In the genomic region with DNA sequence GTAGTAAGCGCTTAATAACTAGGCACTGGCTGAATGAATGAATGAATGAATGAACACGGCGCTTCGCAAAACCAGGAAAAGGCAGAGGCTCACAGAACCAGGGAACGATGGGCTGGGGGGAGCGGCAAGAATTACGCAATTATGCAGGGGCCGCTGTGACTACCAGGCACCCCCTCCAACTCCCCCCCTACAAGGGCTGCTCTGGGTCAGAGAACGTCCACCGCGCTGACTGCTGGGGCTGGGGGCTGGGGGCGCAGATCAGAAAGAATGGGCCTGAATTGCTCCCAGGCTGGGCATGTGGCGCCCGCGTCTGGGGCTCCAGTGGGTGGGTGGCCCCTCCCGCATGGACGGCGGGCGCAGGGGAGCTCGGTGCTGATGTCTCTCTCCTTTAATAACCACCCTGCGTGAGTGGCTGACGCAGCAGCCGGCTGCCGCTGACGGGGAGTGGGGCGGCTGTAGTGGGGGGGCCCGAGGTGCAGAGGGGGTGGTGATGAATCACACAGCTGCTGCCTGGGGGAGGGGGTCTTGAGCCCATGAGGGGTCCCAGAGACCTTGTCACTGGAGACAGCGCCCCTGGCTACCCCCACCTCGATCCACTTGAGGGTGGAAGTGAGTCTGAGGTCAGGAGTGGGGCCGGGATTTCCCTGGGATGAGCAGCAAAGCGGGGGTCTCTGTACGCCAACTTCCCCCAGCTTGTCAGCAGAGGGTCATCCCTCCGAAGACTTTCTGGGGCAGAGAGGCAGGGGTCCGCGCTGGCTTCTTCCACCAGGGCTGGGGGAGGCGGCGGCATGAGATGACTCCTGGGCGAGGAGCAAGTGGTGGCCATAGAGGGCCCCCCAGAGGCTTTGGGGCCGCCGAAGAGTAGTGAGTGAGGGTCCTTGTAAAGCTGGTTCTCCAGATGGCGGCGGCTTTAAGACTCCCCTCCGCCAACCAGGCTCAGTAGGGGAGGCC, we compare ENCODE assay signal across 8 cellular contexts. TPM values are rescaled to one million over a fixed set of nuclear protein-coding genes. Genes with fewer than 3 reads are reported as not detected.
A peak's percentile ranks its signal among the peaks of the same experiment; 100 is the strongest.
DNase-seq lines count a peak whose midpoint lies in the region; ATAC-seq, FAIRE-seq and TF ChIP-seq lines count a peak whose summit lies in the region.

No MANE protein-coding gene starts in this region.

- POLR2A ChIA-PET in GM12878 (lab: Charles Lee) = interaction anchor here (1.6 to 8.7 kb wide), 3 partner anchors 8 to 24 kb away, joined by 6 to 184 read pairs (median 15); partner anchors contain the start of genes ATP5F1D and FAM174C

- intact Hi-C loops in heart right ventricle (cut with DNase I) = loop anchor here in 9 of 10 donors (1.0 to 2.0 kb wide), 7 partner anchors 19 to 57 kb away; partner anchors contain the start of gene MIDN (in 3 of the 9)
- intact Hi-C loops in left cardiac atrium (cut with DNase I) = loop anchor here (1.0 to 2.0 kb wide), 2 partner anchors 23 to 25 kb away; no protein-coding TSS in a partner anchor
- intact Hi-C loops in GM12878 (cut with micrococcal nuclease; ENCODE audit: unreplicated experiment) = no loop called here

- SMC1A ChIA-PET in GM12878 (lab: Charles Lee; ENCODE audit: uncharacterized antibody, unreplicated experiment) = interaction anchor here (7.3 kb wide), 1 partner anchor 24 kb away, joined by 172 read pairs; the partner anchor contains the start of gene ATP5F1D

- H3K27ac ChIP-seq in heart right ventricle (peak overlapping the region in 9 of 10 donors; percentile 66 to 100 (median 97)), GM12878 (ENCODE audit: control insufficient read depth, insufficient read depth) (no peak overlapping the region), mesodermal cell (ENCODE audit: low read depth, low read length, severe bottlenecking) (no peak overlapping the region)

- no peak for TF ChIP-seq RAD21 in GM12878 (IDR thresholded peaks at IDR 0.05; ENCODE audit: insufficient read depth, low read depth, low read length)

- H3K4me1 ChIP-seq in heart right ventricle (peaks cover 50 to 78% (median 71%) of the 10 kb centered on the region in 9 donors), GM12878 (ENCODE audit: control insufficient read depth, insufficient read depth, low read length) (peaks cover 59% of the 10 kb centered on the region), mesodermal cell (ENCODE audit: control insufficient read depth, insufficient read depth, low read length, poor library complexity, severe bottlenecking) (peaks cover 70% of the 10 kb centered on the region)

- no peaks in the 10 kb centered on the region for H3K9me3 ChIP-seq in heart right ventricle
- H3K9me3 ChIP-seq in GM12878 (replicated peaks; ENCODE audit: control insufficient read depth, insufficient read depth, low read length) = no peaks in the 10 kb centered on the region
- H3K9me3 ChIP-seq in mesodermal cell (ENCODE audit: control insufficient read depth, low read length) = no peaks in the 10 kb centered on the region

- no peak for ATAC-seq in heart right ventricle
- ATAC-seq in left cardiac atrium = no peak
- no peak for ATAC-seq in GM12878
- ATAC-seq in HG03432 (IDR thresholded peaks at IDR 0.05; ENCODE audit: unreplicated experiment) = no peak
- ATAC-seq in GM18909 (IDR thresholded peaks at IDR 0.05; ENCODE audit: poor library complexity, unreplicated experiment) = no peak

- H3K4me3 ChIP-seq in heart right ventricle = peak overlapping the region in 6 of 10 donors; percentile 51 to 98 (median 64)
- H3K4me3 ChIP-seq in GM12878 = peak overlapping the region; percentile 53; the same call in 1 of the 2 replicates
- peak overlapping the region; percentile 50 for H3K4me3 ChIP-seq in mesodermal cell (ENCODE audit: extremely low read depth, insufficient read depth, low read length, poor library complexity, severe bottlenecking)

- no peaks in the 10 kb centered on the region for H3K27me3 ChIP-seq in heart right ventricle
- no peaks in the 10 kb centered on the region for H3K27me3 ChIP-seq in GM12878 (replicated peaks in 1 of 2; ENCODE audit: control insufficient read depth in 2 of 2, insufficient read depth in 2 of 2, low read length in 1 of 2)

- peak overlapping the region; percentile 92 for H3K4me2 ChIP-seq in GM12878 (ENCODE audit: control insufficient read depth, insufficient read depth)

- TF ChIP-seq CTCF in heart right ventricle (IDR thresholded peaks at IDR 0.05) = no peak
- no peak for TF ChIP-seq CTCF in GM12878 (IDR thresholded peaks at IDR 0.05 in 2 of 3, conservative IDR thresholded peaks at IDR 0.05 in 1 of 3; ENCODE audit: control insufficient read depth in 2 of 3, extremely low read depth in 1 of 3, insufficient read depth in 1 of 3, low read depth in 3 of 3, low read length in 3 of 3)

- peaks cover 0 to 24% (median 22%) of the 10 kb centered on the region in 9 donors for H3K36me3 ChIP-seq in heart right ventricle
- peaks cover 12 to 15% of the 10 kb centered on the region in 2 experiments for H3K36me3 ChIP-seq in GM12878 (ENCODE audit: control insufficient read depth in 2 of 2, insufficient read depth in 2 of 2, low read length in 1 of 2)
- peaks cover 30% of the 10 kb centered on the region for H3K36me3 ChIP-seq in mesodermal cell (ENCODE audit: control insufficient read depth, insufficient read depth, low read length)

- RAD21 ChIA-PET in GM12878 (lab: Charles Lee; ENCODE audit: unreplicated experiment) = interaction anchor here (1.8 to 5.1 kb wide), 3 partner anchors 9 to 23 kb away, joined by 6 to 336 read pairs (median 47); no protein-coding TSS in a partner anchor

- peaks cover 36% of the 10 kb centered on the region for H3K79me2 ChIP-seq in GM12878 (ENCODE audit: control insufficient read depth, insufficient read depth, low read length)

- WGBS in heart right ventricle, 2 donors = 34% methylated on average over 43 of the region's 43 CpGs
- whole genome bisulfite sequencing in GM12878 (ENCODE audit: insufficient coverage, insufficient replicate concordance, low lambda C conversion rate, missing lambda C conversion rate) = 34% methylated on average over 40 of the region's 43 CpGs
- WGBS in mesodermal cell (ENCODE audit: insufficient coverage in 2 of 2), 2 experiments = 32 to 38% methylated on average over 25 to 31 of the region's 43 CpGs

- in situ Hi-C loops in GM12878 (cut with MboI) = loop anchor here (10.0 kb wide), 1 partner anchor 817 kb away; no protein-coding TSS in a partner anchor

- H4K20me1 ChIP-seq in GM12878 (ENCODE audit: control insufficient read depth, insufficient read depth) = no peaks in the 10 kb centered on the region; the same call in 1 of the 2 replicates

- TF ChIP-seq POLR2A in GM12878 (IDR thresholded peaks at IDR 0.05; ENCODE audit: low read depth, low read length) = no peak

- no peak for TF ChIP-seq EP300 in GM12878 (IDR thresholded peaks at IDR 0.05; ENCODE audit: borderline replicate concordance in 1 of 2, control insufficient read depth in 1 of 2, low read depth in 2 of 2, low read length in 2 of 2)

- no TSS peak for BruUV-seq in GM12878 (replicated peaks; lab: Mats Ljungman, UMichigan)

- no peak for FAIRE-seq in GM12878 (lab: Jason Lieb, UNC)

- CTCF ChIA-PET in GM12878 (lab: Yijun Ruan, JAX) = interaction anchor here (1.1 to 7.2 kb wide), 3 partner anchors 15 to 228 kb away, joined by 3 to 363 read pairs (median 3); partner anchors contain the start of genes ABCA7 and ATP5F1D

- H2AFZ ChIP-seq in GM12878 (ENCODE audit: control insufficient read depth, low read depth, low read length) = no peak overlapping the region

- peak in 1 of 2 donors; percentile 32 for DNase-seq in heart right ventricle
- DNase-seq in left cardiac atrium = no peak
- DNase-seq in GM12878 (ENCODE audit: low read depth, low spot score) = no peak
- no peak for DNase-seq in SIG-M5 treated with dmso at 0.1 percent for 504 hours (lab: John Stamatoyannopoulos, UW; ENCODE audit: unreplicated experiment)
- no peak for DNase-seq in NCI-H510A treated with DMSO at 0.1 percent for 48 hours (lab: John Stamatoyannopoulos, UW)

- no peak overlapping the region for H3K9ac ChIP-seq in GM12878 (ENCODE audit: control insufficient read depth, insufficient read depth, low read length)

RNA-seq across cellular contexts. Expression of gene CIRBP, which starts 1.4 kb away (rescaled TPM):
- total RNA-seq in heart right ventricle = 100 to 1,000 TPM; 227 to 356 (median 280) TPM
- 100 to 1,000 TPM; 180 to 344 TPM for polyA plus RNA-seq in heart right ventricle
- 100 to 1,000 TPM; 229 to 379 TPM for total RNA-seq in left cardiac atrium
- 275 and 320 TPM in 2 replicates for total RNA-seq in GM12878 (2013; cell fraction: nucleolus; rRNA removed)
- total RNA-seq in GM12878 (2014; rRNA removed) = 216 and 225 TPM in 2 replicates
- 228 and 243 TPM in 2 replicates for total RNA-seq in GM12878 (2014; rRNA removed; fragmentation: Illumina TruSeq; extraction: Trizol)
- 264 and 284 TPM in 2 replicates for total RNA-seq in GM12878 (2021)
- polyA plus RNA-seq in GM12878 (2011; ENCODE audit: low read depth) = 115 TPM
- polyA plus RNA-seq in GM12878 (2011; rRNA removed) = 153 and 253 TPM in 2 replicates
- polyA plus RNA-seq in GM12878 (2011; cell fraction: cytosol; rRNA removed) = 253 and 279 TPM in 2 replicates
- polyA plus RNA-seq in GM12878 (2011; cell fraction: nucleus; rRNA removed) = 892 and 1,145 TPM in 2 replicates
- 254 and 374 TPM in 2 replicates for polyA plus RNA-seq in GM12878 (2012)
- 152 and 313 TPM in 2 replicates for polyA plus RNA-seq in GM12878 (2014; fragmentation: Illumina TruSeq; extraction: Trizol)
- polyA plus RNA-seq in GM12878 (2014; fragmentation: Nextera tagmentation; extraction: Ambion mirVana) = 10 to 100 TPM; 27.6 to 52.4 TPM
- 335 and 370 TPM in 2 replicates for polyA plus RNA-seq in GM12878 (2014; rRNA removed)
- polyA plus RNA-seq in GM12878 (2016; fragmentation: Nextera tagmentation; extraction: Ambion mirVana) = 100 to 1,000 TPM; 162 to 166 TPM
- 50.8 and 65.0 TPM in 2 replicates for polyA minus RNA-seq in GM12878 (2011; rRNA and poly(A)+ RNA removed)
- polyA minus RNA-seq in GM12878 (2011; cell fraction: cytosol; rRNA and poly(A)+ RNA removed) = 44.4 and 56.1 TPM in 2 replicates
- 81.2 and 108 TPM in 2 replicates for polyA minus RNA-seq in GM12878 (2011; cell fraction: nucleus; rRNA and poly(A)+ RNA removed)
- 231 TPM for polyA plus RNA-seq in mesodermal cell (2013, experiment 1 of 2)
- polyA plus RNA-seq in mesodermal cell (2013, experiment 2 of 2) = 221 TPM

RNA-seq across cellular contexts. Expression of gene FAM174C, which starts 7.6 kb away (rescaled TPM):
- total RNA-seq in heart right ventricle (10 to 100 TPM in 7 of 10 donors, 1 to 10 TPM in 3; 8.2 to 19.0 (median 12.7) TPM), left cardiac atrium (10 to 100 TPM; 19.2 to 21.4 TPM), GM12878 (2014; rRNA removed) (52.8 and 57.6 TPM in 2 replicates), GM12878 (2014; rRNA removed; fragmentation: Illumina TruSeq; extraction: Trizol) (15.4 and 18.8 TPM in 2 replicates), GM12878 (2021) (71.8 and 73.0 TPM in 2 replicates)
- polyA plus RNA-seq in heart right ventricle (10 to 100 TPM; 40.2 to 70.2 TPM), GM12878 (2011; rRNA removed) (14.8 and 29.6 TPM in 2 replicates), GM12878 (2014; fragmentation: Illumina TruSeq; extraction: Trizol) (1.1 and 8.1 TPM in 2 replicates), GM12878 (2014; fragmentation: Nextera tagmentation; extraction: Ambion mirVana) (1 to 10 TPM in 1 of 2 experiments, under 1 TPM in 1; 0.89 to 6.9 TPM), GM12878 (2014; rRNA removed) (94.6 and 104 TPM in 2 replicates), GM12878 (2016; fragmentation: Nextera tagmentation; extraction: Ambion mirVana) (10 to 100 TPM; 72.0 to 79.9 TPM)
- 15.3 and 16.8 TPM in 2 replicates for total RNA-seq in GM12878 (2013; cell fraction: nucleolus; rRNA removed)
- 13.7 TPM for polyA plus RNA-seq in GM12878 (2011; ENCODE audit: low read depth)
- polyA plus RNA-seq in GM12878 (2011; cell fraction: cytosol; rRNA removed) = 85.8 and 125 TPM in 2 replicates
- 64.1 and 89.0 TPM in 2 replicates for polyA plus RNA-seq in GM12878 (2011; cell fraction: nucleus; rRNA removed)
- 61.2 and 63.0 TPM in 2 replicates for polyA plus RNA-seq in GM12878 (2012)
- polyA minus RNA-seq in GM12878 (2011; rRNA and poly(A)+ RNA removed) = 10.3 and 34.2 TPM in 2 replicates
- polyA minus RNA-seq in GM12878 (2011; cell fraction: cytosol; rRNA and poly(A)+ RNA removed) = 20.5 and 25.9 TPM in 2 replicates
- polyA minus RNA-seq in GM12878 (2011; cell fraction: nucleus; rRNA and poly(A)+ RNA removed) = 11.1 and 20.1 TPM in 2 replicates
- 22.1 TPM for polyA plus RNA-seq in mesodermal cell (2013, experiment 1 of 2)
- 19.2 TPM for polyA plus RNA-seq in mesodermal cell (2013, experiment 2 of 2)

RNA-seq across cellular contexts. Expression of gene EFNA2, which starts 18.0 kb away (rescaled TPM):
- total RNA-seq in heart right ventricle (under 1 TPM in 1 of 10 donors, not detected in 9; 0.45 TPM), left cardiac atrium (not detected), GM12878 (2014; rRNA removed) (not detected in 2 replicates), GM12878 (2014; rRNA removed; fragmentation: Illumina TruSeq; extraction: Trizol) (not detected in 2 replicates), GM12878 (2021) (not detected in 2 replicates)
- polyA plus RNA-seq in heart right ventricle (under 1 TPM in 1 of 2 donors, not detected in 1; 0.04 TPM), GM12878 (2011; rRNA removed) (not detected in 2 replicates), GM12878 (2014; fragmentation: Illumina TruSeq; extraction: Trizol) (not detected in 2 replicates), GM12878 (2014; fragmentation: Nextera tagmentation; extraction: Ambion mirVana) (not detected), GM12878 (2014; rRNA removed) (not detected in 2 replicates), GM12878 (2016; fragmentation: Nextera tagmentation; extraction: Ambion mirVana) (not detected)
- not detected in 2 replicates for total RNA-seq in GM12878 (2013; cell fraction: nucleolus; rRNA removed)
- not detected for polyA plus RNA-seq in GM12878 (2011; ENCODE audit: low read depth)
- polyA plus RNA-seq in GM12878 (2011; cell fraction: cytosol; rRNA removed) = not detected in 2 replicates
- not detected in 2 replicates for polyA plus RNA-seq in GM12878 (2011; cell fraction: nucleus; rRNA removed)
- not detected in 2 replicates for polyA plus RNA-seq in GM12878 (2012)
- polyA minus RNA-seq in GM12878 (2011; rRNA and poly(A)+ RNA removed) = not detected in 2 replicates
- not detected in 2 replicates for polyA minus RNA-seq in GM12878 (2011; cell fraction: cytosol; rRNA and poly(A)+ RNA removed)
- not detected in 2 replicates for polyA minus RNA-seq in GM12878 (2011; cell fraction: nucleus; rRNA and poly(A)+ RNA removed)
- polyA plus RNA-seq in mesodermal cell (2013, experiment 1 of 2) = 21.0 TPM
- 13.1 TPM for polyA plus RNA-seq in mesodermal cell (2013, experiment 2 of 2)

RNA-seq across cellular contexts. Expression of gene MIDN, which starts 19.3 kb away (rescaled TPM):
- 100 to 1,000 TPM in 2 of 10 donors, 10 to 100 TPM in 8; 45.9 to 236 (median 68.5) TPM for total RNA-seq in heart right ventricle
- 10 to 100 TPM; 22.7 to 48.6 TPM for polyA plus RNA-seq in heart right ventricle
- total RNA-seq in left cardiac atrium = 100 to 1,000 TPM in 1 of 2 donors, 10 to 100 TPM in 1; 58.7 to 148 TPM
- total RNA-seq in GM12878 (2013; cell fraction: nucleolus; rRNA removed) = 69.3 and 73.1 TPM in 2 replicates
- 6.1 and 8.4 TPM in 2 replicates for total RNA-seq in GM12878 (2014; rRNA removed)
- total RNA-seq in GM12878 (2014; rRNA removed; fragmentation: Illumina TruSeq; extraction: Trizol) = 6.5 and 7.0 TPM in 2 replicates
- 51.5 and 52.3 TPM in 2 replicates for total RNA-seq in GM12878 (2021)
- polyA plus RNA-seq in GM12878 (2011; ENCODE audit: low read depth) = 6.0 TPM
- 7.6 and 12.2 TPM in 2 replicates for polyA plus RNA-seq in GM12878 (2011; rRNA removed)
- polyA plus RNA-seq in GM12878 (2011; cell fraction: cytosol; rRNA removed) = 24.2 and 29.5 TPM in 2 replicates
- 102 and 129 TPM in 2 replicates for polyA plus RNA-seq in GM12878 (2011; cell fraction: nucleus; rRNA removed)
- polyA plus RNA-seq in GM12878 (2012) = 26.6 and 35.6 TPM in 2 replicates
- polyA plus RNA-seq in GM12878 (2014; fragmentation: Illumina TruSeq; extraction: Trizol) = 4.2 and 7.9 TPM in 2 replicates
- under 1 TPM; 0.38 to 0.63 TPM for polyA plus RNA-seq in GM12878 (2014; fragmentation: Nextera tagmentation; extraction: Ambion mirVana)
- polyA plus RNA-seq in GM12878 (2014; rRNA removed) = 30.9 and 33.7 TPM in 2 replicates
- 1 to 10 TPM; 2.3 TPM for polyA plus RNA-seq in GM12878 (2016; fragmentation: Nextera tagmentation; extraction: Ambion mirVana)
- polyA minus RNA-seq in GM12878 (2011; rRNA and poly(A)+ RNA removed) = 2.3 and 11.8 TPM in 2 replicates
- 21.7 and 23.8 TPM in 2 replicates for polyA minus RNA-seq in GM12878 (2011; cell fraction: cytosol; rRNA and poly(A)+ RNA removed)
- polyA minus RNA-seq in GM12878 (2011; cell fraction: nucleus; rRNA and poly(A)+ RNA removed) = 29.9 and 46.6 TPM in 2 replicates
- polyA plus RNA-seq in mesodermal cell (2013, experiment 1 of 2) = 101 TPM
- polyA plus RNA-seq in mesodermal cell (2013, experiment 2 of 2) = 84.0 TPM

RNA-seq across cellular contexts. Expression of gene ATP5F1D, which starts 26.2 kb away (rescaled TPM):
- total RNA-seq in heart right ventricle = 100 to 1,000 TPM; 491 to 770 (median 553) TPM
- polyA plus RNA-seq in heart right ventricle = 1,000 to 10,000 TPM in 1 of 2 donors, 100 to 1,000 TPM in 1; 821 to 2,879 TPM
- total RNA-seq in left cardiac atrium = 100 to 1,000 TPM; 540 to 639 TPM
- 14.2 and 16.6 TPM in 2 replicates for total RNA-seq in GM12878 (2013; cell fraction: nucleolus; rRNA removed)
- total RNA-seq in GM12878 (2014; rRNA removed) = 45.8 and 52.5 TPM in 2 replicates
- 18.9 and 23.6 TPM in 2 replicates for total RNA-seq in GM12878 (2014; rRNA removed; fragmentation: Illumina TruSeq; extraction: Trizol)
- 304 and 305 TPM in 2 replicates for total RNA-seq in GM12878 (2021)
- 34.8 TPM for polyA plus RNA-seq in GM12878 (2011; ENCODE audit: low read depth)
- 18.5 and 46.6 TPM in 2 replicates for polyA plus RNA-seq in GM12878 (2011; rRNA removed)
- polyA plus RNA-seq in GM12878 (2011; cell fraction: cytosol; rRNA removed) = 109 and 189 TPM in 2 replicates
- 95.0 and 142 TPM in 2 replicates for polyA plus RNA-seq in GM12878 (2011; cell fraction: nucleus; rRNA removed)
- polyA plus RNA-seq in GM12878 (2012) = 163 and 185 TPM in 2 replicates
- polyA plus RNA-seq in GM12878 (2014; fragmentation: Illumina TruSeq; extraction: Trizol) = 1.4 and 12.8 TPM in 2 replicates
- polyA plus RNA-seq in GM12878 (2014; fragmentation: Nextera tagmentation; extraction: Ambion mirVana) = 10 to 100 TPM in 1 of 2 experiments, 1 to 10 TPM in 1; 7.2 to 45.0 TPM
- 179 and 216 TPM in 2 replicates for polyA plus RNA-seq in GM12878 (2014; rRNA removed)
- 100 to 1,000 TPM; 355 to 357 TPM for polyA plus RNA-seq in GM12878 (2016; fragmentation: Nextera tagmentation; extraction: Ambion mirVana)
- 38.4 and 79.7 TPM in 2 replicates for polyA minus RNA-seq in GM12878 (2011; rRNA and poly(A)+ RNA removed)
- polyA minus RNA-seq in GM12878 (2011; cell fraction: cytosol; rRNA and poly(A)+ RNA removed) = 73.8 and 96.8 TPM in 2 replicates
- 21.4 and 39.0 TPM in 2 replicates for polyA minus RNA-seq in GM12878 (2011; cell fraction: nucleus; rRNA and poly(A)+ RNA removed)
- polyA plus RNA-seq in mesodermal cell (2013, experiment 1 of 2) = 132 TPM
- polyA plus RNA-seq in mesodermal cell (2013, experiment 2 of 2) = 98.5 TPM

Comparison
In these comparisons a context has a peak if more than half of its experiments do, and no peak if none do; other contexts are left out.
1. H3K27ac ChIP-seq: peak in heart right ventricle (9 of 10); none in GM12878 (single experiment) and mesodermal cell (single experiment).
2. Peak in every context shown above with its lines, with median percentiles within 50 percentile points of each other: H3K4me3 ChIP-seq.